ENCODE assay signal across 1 cellular context in the genomic region with DNA sequence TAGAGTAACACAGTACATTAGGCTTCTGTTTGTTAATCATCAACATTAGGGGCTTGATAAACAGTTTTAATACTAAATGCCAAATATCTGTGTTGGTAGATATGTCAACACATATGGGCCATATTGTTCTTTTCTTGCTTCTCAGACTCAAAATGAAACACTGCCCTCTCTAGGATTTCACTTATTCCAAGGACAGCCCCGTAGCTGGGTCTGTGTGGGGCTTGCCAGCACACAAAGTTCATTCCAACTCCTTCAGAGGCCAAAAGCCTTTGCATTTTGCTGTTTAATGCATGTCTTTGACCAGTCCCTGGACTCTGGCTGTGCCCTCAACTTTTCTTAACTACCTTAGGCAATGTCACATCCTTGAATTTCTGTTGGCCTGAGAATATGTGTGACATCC.
TF ChIP-seq lines count a peak whose summit lies in the region.

No MANE protein-coding gene starts in this region.

TF ChIP-seq in GM12878, 131 proteins besides CTCF, POLR2A, EP300 and RAD21 (continued from another document):
- TF ChIP-seq, protein P1, sequence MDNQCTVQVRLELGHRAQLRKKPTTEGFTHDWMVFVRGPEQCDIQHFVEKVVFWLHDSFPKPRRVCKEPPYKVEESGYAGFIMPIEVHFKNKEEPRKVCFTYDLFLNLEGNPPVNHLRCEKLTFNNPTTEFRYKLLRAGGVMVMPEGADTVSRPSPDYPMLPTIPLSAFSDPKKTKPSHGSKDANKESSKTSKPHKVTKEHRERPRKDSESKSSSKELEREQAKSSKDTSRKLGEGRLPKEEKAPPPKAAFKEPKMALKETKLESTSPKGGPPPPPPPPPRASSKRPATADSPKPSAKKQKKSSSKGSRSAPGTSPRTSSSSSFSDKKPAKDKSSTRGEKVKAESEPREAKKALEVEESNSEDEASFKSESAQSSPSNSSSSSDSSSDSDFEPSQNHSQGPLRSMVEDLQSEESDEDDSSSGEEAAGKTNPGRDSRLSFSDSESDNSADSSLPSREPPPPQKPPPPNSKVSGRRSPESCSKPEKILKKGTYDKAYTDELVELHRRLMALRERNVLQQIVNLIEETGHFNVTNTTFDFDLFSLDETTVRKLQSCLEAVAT (IDR thresholded peaks at IDR 0.05), result no peak
